Comparison of ENCODE assay signal across 12 cellular contexts in the genomic region with DNA sequence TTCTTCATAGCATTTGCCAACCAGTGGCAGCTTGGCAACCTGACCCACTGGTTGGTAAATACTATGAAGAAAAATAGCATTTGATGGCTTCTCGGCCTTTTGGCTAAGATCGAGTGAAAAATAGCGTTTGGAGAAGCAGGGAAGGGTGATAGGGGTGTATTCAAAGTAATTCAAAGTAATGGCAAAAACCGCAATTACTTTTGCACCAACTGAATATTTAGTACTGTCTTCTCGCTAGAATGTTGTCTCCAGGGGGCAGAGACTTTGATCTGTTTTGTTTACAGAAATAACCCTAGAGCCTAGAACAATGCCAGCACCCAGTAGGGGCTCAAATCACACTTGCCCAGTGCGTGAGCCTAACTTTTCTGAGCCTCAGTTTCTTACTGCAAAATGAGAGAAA.
"Had no signal": no experiment of that assay in that cellular context is flagged by ENCODE, and none has a peak within 500 bp of the region (broad histone marks: within the 10 kb centered on the region; RNA-seq: fewer than 3 reads in every experiment).

No MANE protein-coding gene starts in this region.

- H3K4me1 Mint-ChIP-seq: activated naive CD8-positive, alpha-beta T cell treated with anti-CD3 and anti-CD28 coated beads for 36 hours; stimulated activated naive B cell treated with anti-CD40 and anti-IgM and Interleukin-4, amounts not matched to agents 10 μg/mL and 1 μg/mL and 100 μg/mL, for 72 hours had no signal

- FAIRE-seq: colon, frontal cortex had no signal

- H3K27me3 Mint-ChIP-seq: activated naive CD8-positive, alpha-beta T cell treated with anti-CD3 and anti-CD28 coated beads for 36 hours had no signal

- H3K27ac Mint-ChIP-seq: activated naive CD8-positive, alpha-beta T cell treated with anti-CD3 and anti-CD28 coated beads for 36 hours; mesothelial cell of epicardium; stimulated activated naive B cell treated with anti-CD40 and anti-IgM and Interleukin-4, amounts not matched to agents 10 μg/mL and 1 μg/mL and 100 μg/mL, for 72 hours had no signal

- H3K36me3 Mint-ChIP-seq: activated naive CD8-positive, alpha-beta T cell treated with anti-CD3 and anti-CD28 coated beads for 36 hours; mesothelial cell of epicardium; stimulated activated naive B cell treated with anti-CD40 and anti-IgM and Interleukin-4, amounts not matched to agents 10 μg/mL and 1 μg/mL and 100 μg/mL, for 72 hours had no signal

- H3K9me3 Mint-ChIP-seq: activated naive CD8-positive, alpha-beta T cell treated with anti-CD3 and anti-CD28 coated beads for 36 hours; mesothelial cell of epicardium; stimulated activated naive B cell treated with anti-CD40 and anti-IgM and Interleukin-4, amounts not matched to agents 10 μg/mL and 1 μg/mL and 100 μg/mL, for 72 hours had no signal

- DNase-seq: activated CD4-positive, alpha-beta T cell treated with anti-CD3 and anti-CD28 coated beads for 1 hour; activated CD4-positive, alpha-beta T cell treated with anti-CD3 and anti-CD28 coated beads, Interleukin-2, amount 50 U/mL, for 48 hours; activated gamma-delta T cell treated with Interleukin-2 at 50 U/mL for 16 hours; activated naive CD8-positive, alpha-beta T cell treated with anti-CD3 and anti-CD28 coated beads for 36 hours; activated T-cell treated with anti-CD3 and anti-CD28 coated beads, Interleukin-2, amount 50 U/mL, for 48 hours; anterior cingulate cortex; kidney glomerular epithelial cell; stimulated activated naive B cell treated with anti-CD40 and anti-IgM and Interleukin-4, amounts not matched to agents 10 μg/mL and 1 μg/mL and 100 μg/mL, for 72 hours; substantia nigra had no signal

- ATAC-seq: stimulated activated naive B cell treated with anti-CD40 and anti-IgM and Interleukin-4, amounts not matched to agents 10 μg/mL and 1 μg/mL and 100 μg/mL, for 72 hours had no signal

- H3K4me3 Mint-ChIP-seq: activated naive CD8-positive, alpha-beta T cell treated with anti-CD3 and anti-CD28 coated beads for 36 hours; mesothelial cell of epicardium; stimulated activated naive B cell treated with anti-CD40 and anti-IgM and Interleukin-4, amounts not matched to agents 10 μg/mL and 1 μg/mL and 100 μg/mL, for 72 hours had no signal
